In the genomic region with DNA sequence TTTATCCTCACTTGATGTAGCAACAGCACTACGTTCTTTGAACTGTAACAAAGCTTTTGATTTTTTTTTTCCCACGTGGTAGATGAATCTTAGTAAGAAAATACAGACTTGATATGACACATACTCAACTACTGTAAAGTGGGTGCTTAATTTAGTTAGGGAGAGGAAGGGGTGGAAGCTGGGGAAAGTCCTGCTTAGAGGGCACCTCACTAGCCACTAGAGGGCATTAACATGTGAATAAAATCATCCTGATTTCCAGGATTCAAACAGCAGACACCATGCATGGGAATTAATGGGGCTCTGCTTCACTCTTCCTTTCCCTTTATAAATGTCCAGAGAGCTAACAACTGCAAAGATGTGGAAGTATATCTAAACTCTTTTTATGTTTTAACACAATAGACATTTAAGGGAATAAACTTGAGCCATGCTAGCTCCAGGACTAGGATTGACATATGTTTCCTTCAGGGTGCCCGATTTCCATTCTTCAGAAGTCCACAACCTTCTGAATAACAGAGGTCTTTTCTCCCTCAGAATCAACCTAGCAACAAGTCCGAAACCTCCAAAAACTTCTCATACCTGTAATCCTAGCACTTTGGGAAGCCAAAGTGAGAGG, we compare ENCODE assay signal across 8 cellular contexts.
A peak's percentile ranks its signal among the peaks of the same experiment; 100 is the strongest.
DNase-seq lines count a peak whose midpoint lies in the region; ATAC-seq and TF ChIP-seq lines count a peak whose summit lies in the region.

No MANE protein-coding gene starts in this region.

- no peak overlapping the region for H3K27ac Mint-ChIP-seq in type B pancreatic cell

- H3K36me3 ChIP-seq in body of pancreas (replicated peaks in 1 of 2; ENCODE audit: insufficient read depth in 1 of 2, low read depth in 2 of 2) = no peaks in the 10 kb centered on the region

- no peaks in the 10 kb centered on the region for H3K36me3 Mint-ChIP-seq in type B pancreatic cell

- no peak overlapping the region for H3K4me3 Mint-ChIP-seq in type B pancreatic cell

- no peaks in the 10 kb centered on the region for H3K27me3 Mint-ChIP-seq in type B pancreatic cell

- ATAC-seq in body of pancreas (peak; percentile 53), GM18909 (IDR thresholded peaks at IDR 0.05; ENCODE audit: poor library complexity, unreplicated experiment) (no peak), HG02970 (IDR thresholded peaks at IDR 0.05; ENCODE audit: low FRiP score, unreplicated experiment) (no peak)

- H3K27me3 ChIP-seq in body of pancreas = no peaks in the 10 kb centered on the region

- DNase-seq in stimulated activated CD4-positive, alpha-beta T cell treated with anti-CD3 and anti-CD28 coated beads, Interleukin-1b, Interleukin-23, amount 100 ng/mL, for 48 hours = peak; percentile 19
- no peak for DNase-seq in stimulated activated CD4-positive, alpha-beta T cell treated with anti-CD3 and anti-CD28 coated beads, Interleukin-2, amount 100 ng/mL, for 48 hours
- DNase-seq in NCI-H526 (lab: John Stamatoyannopoulos, UW) (peak; percentile 22 to 67), body of pancreas (peak in 2 of 4 donors; percentile 21 to 34), kidney glomerular epithelial cell (lab: John Stamatoyannopoulos, UW) (peak; percentile 49), type B pancreatic cell (ENCODE audit: extremely low spot score, unreplicated experiment) (no peak)

- peak; percentile 10 to 66 (median 55) for TF ChIP-seq CTCF in body of pancreas (IDR thresholded peaks at IDR 0.05)
- TF ChIP-seq CTCF in type B pancreatic cell (conservative IDR thresholded peaks at IDR 0.05) = peak; percentile 77

- no peaks in the 10 kb centered on the region for H3K9me3 Mint-ChIP-seq in type B pancreatic cell

- H3K4me1 Mint-ChIP-seq in type B pancreatic cell (ENCODE audit: unreplicated experiment) = peaks cover 35% of the 10 kb centered on the region

- 66 to 70% methylated on average over 4 of the region's 4 CpGs for WGBS in body of pancreas, 2 donors

- H3K4me1 ChIP-seq in body of pancreas = peaks cover 18% of the 10 kb centered on the region

- no peak overlapping the region for H3K4me3 ChIP-seq in body of pancreas

- no peak for TF ChIP-seq POLR2A in body of pancreas (IDR thresholded peaks at IDR 0.05)

- intact Hi-C loops in body of pancreas (cut with DNase I) = no loop called here

- H3K27ac ChIP-seq in body of pancreas = no peak overlapping the region

- no peaks in the 10 kb centered on the region for H3K9me3 ChIP-seq in body of pancreas

Comparison
In these comparisons a context has a peak if more than half of its experiments do, and no peak if none do; other contexts are left out.
1. DNase-seq: peak in stimulated activated CD4-positive, alpha-beta T cell treated with anti-CD3 and anti-CD28 coated beads, Interleukin-1b, Interleukin-23, amount 100 ng/mL, for 48 hours (single experiment), NCI-H526 (2 of 2) and kidney glomerular epithelial cell (single experiment); none in stimulated activated CD4-positive, alpha-beta T cell treated with anti-CD3 and anti-CD28 coated beads, Interleukin-2, amount 100 ng/mL, for 48 hours (0 of 2) and type B pancreatic cell (single experiment).